In genomic region chr7:116208919-116209318, GRCh38 we compare ENCODE assay signal across 26 cellular contexts.
"Had no signal": no experiment of that assay in that cellular context is flagged by ENCODE, and none has a peak within 500 bp of the region (broad histone marks: within the 10 kb centered on the region; RNA-seq: fewer than 3 reads in every experiment).

No MANE protein-coding gene starts in this region.

- H3K36me3 ChIP-seq: adrenal gland, breast epithelium, SJCRH30 had no signal

- DNase-seq: activated CD4-positive, alpha-beta T cell treated with anti-CD3 and anti-CD28 coated beads for 1 hour; activated CD4-positive, CD25-positive, alpha-beta regulatory T cell; activated gamma-delta T cell treated with Interleukin-2 at 50 U/mL for 16 hours; activated T-cell treated with anti-CD3 and anti-CD28 coated beads, Interleukin-2, amount 50 U/mL, for 1 hour; adrenal gland; body of pancreas; Karpas-422; MM.1S; MV-4-11; NCI-H1092; NCI-H1436 treated with DMSO at 0.1 percent for 48 hours; NCI-H1694 treated with DMSO at 0.1 percent for 48 hours; NCI-H2029; NCI-H2171; NCI-H510A; NCI-H526; NCI-H748 treated with DMSO at 0.1 percent for 48 hours; NK-92 treated with Interleukin-12 subunit alpha and Interleukin-12 subunit beta, amount 100 ng/mL, for 24 hours; PC-9; SHP77; SJCRH30; T1000; WERI-Rb-1 had no signal

- H3K9me3 Mint-ChIP-seq: activated CD8-positive, alpha-beta T cell treated with anti-CD3 and anti-CD28 coated beads for 36 hours had no signal

- H3K27ac Mint-ChIP-seq: activated CD8-positive, alpha-beta T cell treated with anti-CD3 and anti-CD28 coated beads for 36 hours had no signal

- ATAC-seq: activated CD8-positive, alpha-beta T cell treated with anti-CD3 and anti-CD28 coated beads for 36 hours; body of pancreas had no signal

- H3K27ac ChIP-seq: adrenal gland, body of pancreas, SJCRH30, SK-N-MC, WERI-Rb-1 had no signal

- H3K27me3 Mint-ChIP-seq: activated CD8-positive, alpha-beta T cell treated with anti-CD3 and anti-CD28 coated beads for 36 hours had no signal

- H3K4me3 ChIP-seq: adrenal gland, body of pancreas, breast epithelium, PC-9, SJCRH30, SK-N-MC had no signal

- H3K9me3 ChIP-seq: adrenal gland, body of pancreas, breast epithelium, SJCRH30 had no signal

- H3K27me3 ChIP-seq: body of pancreas, breast epithelium, SJCRH30 had no signal
